ENCODE assay signal across 8 cellular contexts in genomic region chr3:43104786-43105185, GRCh38. TPM values are rescaled to one million over a fixed set of nuclear protein-coding genes. Genes with fewer than 3 reads are reported as not detected.
DNase-seq lines count a peak whose midpoint lies in the region; TF ChIP-seq lines count a peak whose summit lies in the region.

No MANE protein-coding gene starts in this region.

- H3K36me3 ChIP-seq in A673 (ENCODE audit: insufficient read depth, low read length, poor library complexity, severe bottlenecking) (no peaks in the 10 kb centered on the region), KMS-11 (ENCODE audit: insufficient read depth) (no peaks in the 10 kb centered on the region), muscle layer of duodenum (ENCODE audit: control insufficient read depth in 1 of 2, insufficient read depth in 2 of 2, low read length in 2 of 2) (no peaks in the 10 kb centered on the region)

- CTCF ChIA-PET in A673 (lab: Charles Lee): no interaction called here

- no peaks in the 10 kb centered on the region for H3K79me2 ChIP-seq in KMS-11 (ENCODE audit: insufficient read depth, low read depth)

- DNase-seq in A673 (ENCODE audit: low spot score) (no peak), dorsolateral prefrontal cortex (no peak), GM20000 (ENCODE audit: low spot score) (no peak), COLO668 (lab: John Stamatoyannopoulos, UW; ENCODE audit: unreplicated experiment) (no peak), DMS153 treated with DMSO at 0.1 percent for 48 hours (lab: John Stamatoyannopoulos, UW; ENCODE audit: unreplicated experiment) (no peak), NCI-H1436 treated with DMSO at 0.1 percent for 48 hours (lab: John Stamatoyannopoulos, UW) (no peak)

- H3K9me3 ChIP-seq in A673 (ENCODE audit: low read depth, low read length, poor library complexity, severe bottlenecking): no peaks in the 10 kb centered on the region
- H3K9me3 ChIP-seq in muscle layer of duodenum (ENCODE audit: control insufficient read depth in 1 of 2, low read length in 2 of 2): no peaks in the 10 kb centered on the region

- no peak overlapping the region for H3K27ac ChIP-seq in A673 (ENCODE audit: low read depth, low read length, poor library complexity, severe bottlenecking)
- no peak overlapping the region for H3K27ac ChIP-seq in KMS-11
- peak overlapping the region in 12 of 59 donors; percentile 4 to 90 (median 74) for H3K27ac ChIP-seq in dorsolateral prefrontal cortex
- H3K27ac ChIP-seq in muscle layer of duodenum (ENCODE audit: low read length): no peak overlapping the region

- TF ChIP-seq CTCF in A673 (conservative IDR thresholded peaks at IDR 0.05; ENCODE audit: low read depth, low read length) (no peak), KMS-11 (conservative IDR thresholded peaks at IDR 0.05; ENCODE audit: low read depth, low read length) (no peak), dorsolateral prefrontal cortex (IDR thresholded peaks at IDR 0.05 in 54 of 56, conservative IDR thresholded peaks at IDR 0.05 in 2 of 56; ENCODE audit: low read depth in 1 of 56, partially characterized antibody in 56 of 56) (no peak), GM20000 (IDR thresholded peaks at IDR 0.05; ENCODE audit: extremely low read depth, missing control alignments) (no peak)

- H3K27me3 ChIP-seq in A673 (replicated peaks; ENCODE audit: insufficient read depth, low read depth, low read length, poor library complexity) (no peaks in the 10 kb centered on the region), KMS-11 (ENCODE audit: insufficient read depth, low read depth) (no peaks in the 10 kb centered on the region), dorsolateral prefrontal cortex (no peaks in the 10 kb centered on the region), muscle layer of duodenum (ENCODE audit: low read depth, low read length) (no peaks in the 10 kb centered on the region)

- intact Hi-C loops in A673 (cut with micrococcal nuclease; ENCODE audit: unreplicated experiment) (no loop called here), dorsolateral prefrontal cortex (cut with DNase I) (no loop called here)

- H3K4me1 ChIP-seq in A673 (ENCODE audit: insufficient read depth, low read length, poor library complexity, severe bottlenecking) (no peaks in the 10 kb centered on the region), KMS-11 (ENCODE audit: low read depth, poor library complexity, severe bottlenecking) (no peaks in the 10 kb centered on the region), muscle layer of duodenum (ENCODE audit: control insufficient read depth in 1 of 2, insufficient read depth in 2 of 2, low read length in 2 of 2) (peaks cover 4 to 6% of the 10 kb centered on the region in 2 donors)

- no peak overlapping the region for H2AFZ ChIP-seq in KMS-11 (ENCODE audit: low read depth)

- no TSS peak for BruUV-seq in A673 (replicated peaks; lab: Mats Ljungman, UMichigan)

- no peak overlapping the region for H3K9ac ChIP-seq in KMS-11

- POLR2A ChIA-PET in A673 (lab: Charles Lee; ENCODE audit: low non-redundant PET): no interaction called here

- 0 out of 2 replicates have a peak overlapping the region, but pooled peaks have one; percentile 9 for H3K4me2 ChIP-seq in KMS-11

- peak overlapping the region; percentile 63 for H3K4me3 ChIP-seq in A673 (ENCODE audit: low read depth, low read length, poor library complexity, severe bottlenecking)
- no peak overlapping the region for H3K4me3 ChIP-seq in KMS-11 (IDR thresholded peaks at IDR 0.05; ENCODE audit: insufficient read depth, low read depth, low read length)
- peak overlapping the region; percentile 47 to 99 (median 93) for H3K4me3 ChIP-seq in dorsolateral prefrontal cortex
- peak overlapping the region; percentile 24 to 70 for H3K4me3 ChIP-seq in muscle layer of duodenum (ENCODE audit: low read depth in 1 of 2, low read length in 2 of 2)

- H4K20me1 ChIP-seq in KMS-11 (ENCODE audit: insufficient read depth): no peaks in the 10 kb centered on the region

RNA-seq across cellular contexts. Expression of gene POMGNT2, which starts 1.1 kb away (rescaled TPM):
- total RNA-seq in A673 (2021) (6.5 and 7.6 TPM in 2 replicates), dorsolateral prefrontal cortex (10 to 100 TPM; 21.9 to 62.0 (median 41.4) TPM)
